9 cellular contexts compared by ENCODE assay signal in the genomic region with DNA sequence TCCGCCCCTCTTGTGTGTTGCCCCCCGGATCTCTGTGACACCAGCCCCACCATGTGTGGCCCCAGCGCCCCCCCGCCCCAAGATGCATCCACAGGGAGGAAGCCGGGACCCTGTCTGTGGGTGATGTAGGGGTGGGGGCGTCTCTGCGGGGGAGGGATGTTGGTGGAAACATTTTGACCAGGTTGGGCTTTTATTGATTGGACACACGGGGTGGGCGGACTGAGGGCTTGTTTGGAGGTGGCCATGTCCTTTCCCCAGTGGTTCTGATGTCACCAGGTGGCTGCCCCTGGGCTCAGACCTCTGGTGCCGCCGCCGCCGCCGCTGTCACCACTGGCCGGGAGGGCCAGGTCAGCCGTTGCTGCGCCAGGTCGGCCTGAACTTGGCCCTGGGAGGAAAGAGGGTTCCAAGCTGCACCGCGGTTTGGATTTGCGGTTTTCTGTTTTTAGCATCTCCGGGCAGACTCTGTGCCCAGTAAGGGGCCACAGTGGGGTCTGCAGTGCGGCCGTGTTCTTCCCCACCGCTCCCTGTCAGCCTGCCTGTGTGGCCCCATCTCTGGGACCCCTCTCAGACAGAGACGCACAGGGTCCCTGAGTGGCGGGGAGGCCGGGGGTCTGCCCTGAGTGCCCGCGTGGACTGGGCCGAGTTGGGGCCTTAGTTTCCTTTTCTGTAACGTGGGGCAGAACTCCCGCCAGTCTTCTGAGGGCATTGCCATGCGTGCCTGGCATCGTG.
"Had no signal": no experiment of that assay in that cellular context is flagged by ENCODE, and none has a peak within 500 bp of the region (broad histone marks: within the 10 kb centered on the region; RNA-seq: fewer than 3 reads in every experiment).

No MANE protein-coding gene starts in this region.

- H3K4me2 ChIP-seq: KMS-11 had no signal

- H2AFZ ChIP-seq: GM23248 had no signal

- DNase-seq: GM23248, GOT3, H9, HCEC 1CT, HFFc6, IMR-90, KBM-7 had no signal

- H3K4me3 Mint-ChIP-seq: H9, HFFc6 had no signal

- H3K27ac Mint-ChIP-seq: HFFc6 had no signal

- H3K27ac ChIP-seq: GM23248, HL-60, KMS-11 had no signal

- H3K4me3 ChIP-seq: GM23248 had no signal

- H3K9ac ChIP-seq: GM23248, KMS-11 had no signal
